8 cellular contexts compared by ENCODE assay signal in genomic region chr22:44550666-44551491, GRCh38. TPM values are rescaled to one million over a fixed set of nuclear protein-coding genes. Genes with fewer than 3 reads are reported as not detected.
DNase-seq lines count a peak whose midpoint lies in the region; ATAC-seq and TF ChIP-seq lines count a peak whose summit lies in the region.

No MANE protein-coding gene starts in this region.

- no peaks in the 10 kb centered on the region for H3K4me1 Mint-ChIP-seq in activated naive CD4-positive, alpha-beta T cell treated with anti-CD3 and anti-CD28 coated beads, Interleukin-2, amount 50 U/mL, for 24 hours
- H3K4me1 Mint-ChIP-seq in activated CD8-positive, alpha-beta T cell treated with anti-CD3 and anti-CD28 coated beads, Interleukin-2, amount 10 ng/mL, durations not matched to agents 7 days and 5 days (ENCODE audit: low read depth), result peaks cover 7% of the 10 kb centered on the region

- peak overlapping the region; percentile 25 for H3K27ac Mint-ChIP-seq in activated naive CD4-positive, alpha-beta T cell treated with anti-CD3 and anti-CD28 coated beads, Interleukin-2, amount 50 U/mL, for 24 hours
- no peak overlapping the region for H3K27ac Mint-ChIP-seq in activated CD8-positive, alpha-beta T cell treated with anti-CD3 and anti-CD28 coated beads, Interleukin-2, amount 10 ng/mL, durations not matched to agents 7 days and 5 days

- H3K9me3 ChIP-seq in right cardiac atrium (ENCODE audit: control insufficient read depth, low read length) (no peaks in the 10 kb centered on the region), SK-N-SH (no peaks in the 10 kb centered on the region)

- H3K27ac ChIP-seq in right cardiac atrium (ENCODE audit: low read length) (no peak overlapping the region), SK-N-SH (ENCODE audit: low read depth in 2 of 2, low read length in 1 of 2) (no peak overlapping the region)

- no peaks in the 10 kb centered on the region for H3K9me2 ChIP-seq in SK-N-SH

- no peak overlapping the region for H3K4me3 Mint-ChIP-seq in activated naive CD4-positive, alpha-beta T cell treated with anti-CD3 and anti-CD28 coated beads, Interleukin-2, amount 50 U/mL, for 24 hours
- H3K4me3 Mint-ChIP-seq in activated CD8-positive, alpha-beta T cell treated with anti-CD3 and anti-CD28 coated beads, Interleukin-2, amount 10 ng/mL, durations not matched to agents 7 days and 5 days, result peak overlapping the region; percentile 20

- no peak for TF ChIP-seq CTCF in SK-N-SH (IDR thresholded peaks at IDR 0.05)

- CTCF ChIA-PET in activated CD8-positive, alpha-beta T cell treated with anti-CD3 and anti-CD28 coated beads, Interleukin-2, amount 10 ng/mL, durations not matched to agents 7 days and 5 days (lab: Charles Lee), result no interaction called here
- CTCF ChIA-PET in SK-N-SH (lab: Yijun Ruan, JAX), result interaction anchor here (1.6 kb wide), 1 partner anchor 557 kb away, joined by 4 read pairs; no protein-coding TSS in a partner anchor

- peak; percentile 47 for ATAC-seq in activated CD8-positive, alpha-beta T cell treated with anti-CD3 and anti-CD28 coated beads, Interleukin-2, amount 10 ng/mL, durations not matched to agents 7 days and 5 days
- ATAC-seq in right cardiac atrium (peak; percentile 83 to 85), GM18868 (IDR thresholded peaks at IDR 0.05; ENCODE audit: unreplicated experiment) (no peak)

- H2AFZ ChIP-seq in SK-N-SH (ENCODE audit: low read depth), result no peak overlapping the region

- H3K9me3 Mint-ChIP-seq in activated naive CD4-positive, alpha-beta T cell treated with anti-CD3 and anti-CD28 coated beads, Interleukin-2, amount 50 U/mL, for 24 hours, result no peaks in the 10 kb centered on the region
- no peaks in the 10 kb centered on the region for H3K9me3 Mint-ChIP-seq in activated CD8-positive, alpha-beta T cell treated with anti-CD3 and anti-CD28 coated beads, Interleukin-2, amount 10 ng/mL, durations not matched to agents 7 days and 5 days (ENCODE audit: insufficient read depth)

- H3K4me3 ChIP-seq in right cardiac atrium (ENCODE audit: low read length) (no peak overlapping the region), SK-N-SH (ENCODE audit: low read depth in 2 of 2, low read length in 1 of 2) (no peak overlapping the region)

- POLR2A ChIA-PET in activated CD8-positive, alpha-beta T cell treated with anti-CD3 and anti-CD28 coated beads, Interleukin-2, amount 10 ng/mL, durations not matched to agents 7 days and 5 days (lab: Charles Lee), result no interaction called here
- POLR2A ChIA-PET in SK-N-SH (lab: Yijun Ruan, JAX), result no interaction called here

- no peak for TF ChIP-seq RAD21 in SK-N-SH (IDR thresholded peaks at IDR 0.05; ENCODE audit: low read length)

- no peak overlapping the region for H3K4me2 ChIP-seq in SK-N-SH

- H3K79me2 ChIP-seq in SK-N-SH (ENCODE audit: insufficient read depth), result no peaks in the 10 kb centered on the region

- H3K36me3 Mint-ChIP-seq in activated naive CD4-positive, alpha-beta T cell treated with anti-CD3 and anti-CD28 coated beads, Interleukin-2, amount 50 U/mL, for 24 hours, result no peaks in the 10 kb centered on the region
- no peaks in the 10 kb centered on the region for H3K36me3 Mint-ChIP-seq in activated CD8-positive, alpha-beta T cell treated with anti-CD3 and anti-CD28 coated beads, Interleukin-2, amount 10 ng/mL, durations not matched to agents 7 days and 5 days (ENCODE audit: low read depth)

- intact Hi-C loops in right cardiac atrium (cut with DNase I), result no loop called here

- H3F3A ChIP-seq in SK-N-SH (replicated peaks; ENCODE audit: insufficient read depth), result no peaks in the 10 kb centered on the region

- H3K27me3 ChIP-seq in right cardiac atrium (ENCODE audit: control insufficient read depth, insufficient read depth), result no peaks in the 10 kb centered on the region
- H3K27me3 ChIP-seq in SK-N-SH (ENCODE audit: insufficient read depth), result peaks cover 11% of the 10 kb centered on the region; the same call in 1 of the 2 replicates

- no peaks in the 10 kb centered on the region for H3K4me1 ChIP-seq in right cardiac atrium (ENCODE audit: control insufficient read depth, insufficient read depth, low read length)
- no peaks in the 10 kb centered on the region for H3K4me1 ChIP-seq in SK-N-SH (ENCODE audit: control insufficient read depth in 1 of 2, insufficient read depth in 2 of 2, low read depth in 1 of 2, low read length in 1 of 2)

- H3K36me3 ChIP-seq in SK-N-SH (replicated peaks in 1 of 2; ENCODE audit: control insufficient read depth in 1 of 2, insufficient read depth in 2 of 2, low read length in 1 of 2), result no peaks in the 10 kb centered on the region

- no peak for DNase-seq in activated naive CD4-positive, alpha-beta T cell (lab: John Stamatoyannopoulos, UW)
- DNase-seq in activated CD8-positive, alpha-beta T cell treated with anti-CD3 and anti-CD28 coated beads, Interleukin-2, amount 10 ng/mL, durations not matched to agents 7 days and 5 days, result peak; percentile 24
- DNase-seq in right cardiac atrium (peak; percentile 71 to 87 (median 84)), NCI-H524 (lab: John Stamatoyannopoulos, UW) (no peak), SK-N-SH (no peak)
- peak; percentile 11 to 36 for DNase-seq in stimulated activated CD8-positive, alpha-beta memory T cell treated with anti-CD3 and anti-CD28 coated beads, Interleukin-7, amount 100 ng/mL, for 48 hours (ENCODE audit: extremely low read depth in 1 of 2, low read depth in 1 of 2)

- TF ChIP-seq EP300 in SK-N-SH (IDR thresholded peaks at IDR 0.05; ENCODE audit: borderline replicate concordance in 1 of 2, low read depth in 1 of 2, low read length in 1 of 2), result no peak

- H3K9ac ChIP-seq in SK-N-SH, result no peak overlapping the region

- 20% methylated on average over 22 of the region's 22 CpGs for WGBS in right cardiac atrium
- 70% methylated on average over 10 of the region's 22 CpGs for WGBS in SK-N-SH (ENCODE audit: low lambda C conversion rate)

- peaks cover 6% of the 10 kb centered on the region for H3K27me3 Mint-ChIP-seq in activated naive CD4-positive, alpha-beta T cell treated with anti-CD3 and anti-CD28 coated beads, Interleukin-2, amount 50 U/mL, for 24 hours
- peaks cover 11% of the 10 kb centered on the region for H3K27me3 Mint-ChIP-seq in activated CD8-positive, alpha-beta T cell treated with anti-CD3 and anti-CD28 coated beads, Interleukin-2, amount 10 ng/mL, durations not matched to agents 7 days and 5 days (ENCODE audit: low read depth)

- no peaks in the 10 kb centered on the region for H4K20me1 ChIP-seq in SK-N-SH (ENCODE audit: insufficient read depth)

TF ChIP-seq in SK-N-SH, 30 proteins besides CTCF, POLR2A, EP300 and RAD21:
- no peak for TF ChIP-seq USF2 (IDR thresholded peaks at IDR 0.05; ENCODE audit: borderline replicate concordance, low read depth, low read length)
- TF ChIP-seq, protein P1, sequence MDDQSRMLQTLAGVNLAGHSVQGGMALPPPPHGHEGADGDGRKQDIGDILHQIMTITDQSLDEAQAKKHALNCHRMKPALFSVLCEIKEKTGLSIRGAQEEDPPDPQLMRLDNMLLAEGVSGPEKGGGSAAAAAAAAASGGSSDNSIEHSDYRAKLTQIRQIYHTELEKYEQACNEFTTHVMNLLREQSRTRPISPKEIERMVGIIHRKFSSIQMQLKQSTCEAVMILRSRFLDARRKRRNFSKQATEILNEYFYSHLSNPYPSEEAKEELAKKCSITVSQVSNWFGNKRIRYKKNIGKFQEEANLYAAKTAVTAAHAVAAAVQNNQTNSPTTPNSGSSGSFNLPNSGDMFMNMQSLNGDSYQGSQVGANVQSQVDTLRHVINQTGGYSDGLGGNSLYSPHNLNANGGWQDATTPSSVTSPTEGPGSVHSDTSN (IDR thresholded peaks at IDR 0.05), result no peak
- no peak for TF ChIP-seq TEAD4 (IDR thresholded peaks at IDR 0.05; ENCODE audit: borderline replicate concordance, insufficient read depth)
- TF ChIP-seq MEF2A (IDR thresholded peaks at IDR 0.05; ENCODE audit: borderline replicate concordance, low read depth), result no peak
- no peak for TF ChIP-seq FOSL2 (IDR thresholded peaks at IDR 0.05; ENCODE audit: borderline replicate concordance, low read depth)
- no peak for TF ChIP-seq TCF12 (IDR thresholded peaks at IDR 0.05)
- no peak for TF ChIP-seq SMC3 (IDR thresholded peaks at IDR 0.05; ENCODE audit: low read depth, low read length)

RNA-seq across cellular contexts. Expression of gene RTL6, which starts 52.8 kb away (rescaled TPM):
- total RNA-seq in activated CD8-positive, alpha-beta T cell treated with anti-CD3 and anti-CD28 coated beads, Interleukin-2, amount 10 ng/mL, durations not matched to agents 7 days and 5 days, result 1 to 10 TPM; 6.8 to 7.3 TPM
- total RNA-seq in right cardiac atrium, result 10 to 100 TPM; 27.3 to 35.4 (median 31.1) TPM
- 10.0 TPM for polyA plus RNA-seq in right cardiac atrium
- 14.7 and 16.1 TPM in 2 replicates for polyA plus RNA-seq in SK-N-SH (2012; rRNA removed)
- polyA plus RNA-seq in SK-N-SH (2012; cell fraction: cytosol; rRNA removed), result 11.9 and 15.7 TPM in 2 replicates
- polyA plus RNA-seq in SK-N-SH (2012; cell fraction: nucleus; rRNA removed), result 13.5 and 13.9 TPM in 2 replicates

Comparison
In these comparisons a context has a peak if more than half of its experiments do, and no peak if none do; other contexts are left out.
1. DNase-seq: peak in activated CD8-positive, alpha-beta T cell treated with anti-CD3 and anti-CD28 coated beads, Interleukin-2, amount 10 ng/mL, durations not matched to agents 7 days and 5 days (single experiment), right cardiac atrium (3 of 3) and stimulated activated CD8-positive, alpha-beta memory T cell treated with anti-CD3 and anti-CD28 coated beads, Interleukin-7, amount 100 ng/mL, for 48 hours (2 of 2); none in activated naive CD4-positive, alpha-beta T cell (0 of 4), NCI-H524 (0 of 2) and SK-N-SH (single experiment).